ENCODE assay signal across 1 cellular context in genomic region chr19:35106898-35107540, GRCh38.
TF ChIP-seq lines count a peak whose summit lies in the region.

No MANE protein-coding gene starts in this region.

TF ChIP-seq in HepG2, 621 proteins besides CTCF, POLR2A, EP300 and RAD21:
- TF ChIP-seq SRF (IDR thresholded peaks at IDR 0.05; ENCODE audit: low read depth, low read length) (no peak), CHD2 (IDR thresholded peaks at IDR 0.05; ENCODE audit: low read depth, low read length) (no peak), RCOR2 (CRISPR knock-in tag; IDR thresholded peaks at IDR 0.05) (peak; percentile 45; the same call in 1 of the 2 replicates), KDM4B (CRISPR knock-in tag; IDR thresholded peaks at IDR 0.05) (no peak), ZNF646 (CRISPR knock-in tag; IDR thresholded peaks at IDR 0.05) (0 out of 2 replicates have a peak, but pooled peaks have one; percentile 35), ZNF329 (CRISPR knock-in tag; IDR thresholded peaks at IDR 0.05; ENCODE audit: low read depth) (peak; percentile 100), ASH2L (IDR thresholded peaks at IDR 0.05; ENCODE audit: insufficient read length, low read depth, low read length) (peak; percentile 42)
